ENCODE assay signal across 1 cellular context in the genomic region with DNA sequence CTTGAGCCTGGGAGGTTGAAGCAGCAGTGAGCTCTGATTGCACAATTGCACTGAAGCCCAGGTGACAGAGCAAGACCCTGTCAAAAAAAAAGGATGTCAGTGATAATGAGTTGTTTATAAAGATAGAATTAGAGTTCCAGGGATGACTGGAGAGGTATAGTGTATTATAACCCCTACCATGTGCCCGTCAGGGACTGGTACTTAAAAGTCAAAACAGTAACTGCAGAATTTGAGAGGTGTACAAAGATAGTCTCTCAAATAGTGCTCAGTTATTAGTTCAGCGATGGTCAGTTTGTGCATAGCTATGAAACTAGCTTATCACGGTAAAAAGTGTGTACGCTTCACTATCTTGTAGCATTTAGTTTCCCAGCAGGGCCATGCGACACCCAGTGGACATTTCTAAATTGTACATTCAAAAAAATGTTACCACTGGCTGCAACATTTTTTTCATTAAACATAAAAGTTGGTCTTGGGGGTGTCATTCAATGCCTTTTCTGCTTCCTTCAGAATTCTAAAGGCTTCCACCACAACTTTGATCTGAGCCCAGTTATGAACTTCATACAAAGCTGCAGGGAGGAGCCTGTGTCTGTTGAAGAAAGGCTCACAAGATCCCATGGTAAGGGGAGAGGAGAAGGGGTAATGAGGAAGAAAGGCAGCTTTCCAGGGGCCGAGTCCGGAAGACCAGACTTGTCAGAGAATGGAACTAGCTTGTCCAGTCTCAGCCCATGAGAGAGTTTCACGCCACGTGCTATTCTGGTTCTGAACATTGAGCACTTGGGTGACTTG.
TF ChIP-seq lines count a peak whose summit lies in the region.

No MANE protein-coding gene starts in this region.

TF ChIP-seq in GM12878, 131 proteins besides CTCF, POLR2A, EP300 and RAD21 (continued from another document):
- no peak for TF ChIP-seq CHD1 (IDR thresholded peaks at IDR 0.05; ENCODE audit: low read depth, low read length)
